In genomic region chr7:106064836-106065559, GRCh38 we compare ENCODE assay signal across 9 cellular contexts. TPM values are rescaled to one million over a fixed set of nuclear protein-coding genes. Genes with fewer than 3 reads are reported as not detected.
DNase-seq lines count a peak whose midpoint lies in the region.
"Had no signal": no experiment of that assay in that cellular context is flagged by ENCODE, and none has a peak within 500 bp of the region (broad histone marks: within the 10 kb centered on the region; RNA-seq: fewer than 3 reads in every experiment).

No MANE protein-coding gene starts in this region.

- H3K27ac ChIP-seq in temporal lobe (ENCODE audit: low read depth, low read length): peak overlapping the region; percentile 74
- H3K27ac ChIP-seq: neutrophil had no signal

- peak; percentile 38 for DNase-seq in DMS153 treated with DMSO at 0.1 percent for 48 hours (lab: John Stamatoyannopoulos, UW; ENCODE audit: unreplicated experiment)
- DNase-seq in NCI-H2196 (lab: John Stamatoyannopoulos, UW; ENCODE audit: unreplicated experiment): peak; percentile 90
- DNase-seq in cerebellar cortex (ENCODE audit: low spot score): peak; percentile 82
- DNase-seq in left kidney (ENCODE audit: low read depth, low spot score): peak; percentile 71
- DNase-seq in activated T-cell treated with anti-CD3 and anti-CD28 coated beads, Interleukin-2, amount 50 U/mL, for 48 hours: no peak
- no peak for DNase-seq in mesenteric fat pad (ENCODE audit: low spot score)
- DNase-seq in germinal center (ENCODE audit: low spot score): no peak

RNA-seq across cellular contexts. Expression of gene SYPL1, which starts 47.1 kb away (rescaled TPM):
- total RNA-seq in temporal lobe: 37.6 TPM
- total RNA-seq in mesenteric fat pad: 70.8 TPM

Comparison
In these comparisons a context has a peak if more than half of its experiments do, and no peak if none do; other contexts are left out.
1. DNase-seq: peak in DMS153 treated with DMSO at 0.1 percent for 48 hours (single experiment), NCI-H2196 (single experiment), cerebellar cortex (single experiment) and left kidney (single experiment); none in activated T-cell treated with anti-CD3 and anti-CD28 coated beads, Interleukin-2, amount 50 U/mL, for 48 hours (0 of 2), mesenteric fat pad (single experiment) and germinal center (single experiment).